Comparison of ENCODE assay signal across 8 cellular contexts in genomic region chr21:44107037-44107501, GRCh38. TPM values are rescaled to one million over a fixed set of nuclear protein-coding genes. Genes with fewer than 3 reads are reported as not detected.
DNase-seq lines count a peak whose midpoint lies in the region; ATAC-seq and TF ChIP-seq lines count a peak whose summit lies in the region.
"Not testable (repeated sequence)": the region's sequence is repeated elsewhere in the genome, so short reads cannot be mapped to it uniquely, and the experiment has no call there.

Gene PWP2 (plus strand): TSS chr21:44107399. CDS start chr21:44107417, 18 bp downstream.

- H3K4me1 Mint-ChIP-seq in activated naive CD4-positive, alpha-beta T cell treated with anti-CD3 and anti-CD28 coated beads, Interleukin-2, amount 10 ng/mL, durations not matched to agents 7 days and 5 days: not testable (repeated sequence)

- H3K4me3 Mint-ChIP-seq in activated naive CD4-positive, alpha-beta T cell treated with anti-CD3 and anti-CD28 coated beads, Interleukin-2, amount 10 ng/mL, durations not matched to agents 7 days and 5 days: peak within 1 kb of the TSS; percentile 60

- not testable (repeated sequence) for TF ChIP-seq RAD21 in neural cell (conservative IDR thresholded peaks at IDR 0.05)

- not testable (repeated sequence) for H3K9me3 Mint-ChIP-seq in activated naive CD4-positive, alpha-beta T cell treated with anti-CD3 and anti-CD28 coated beads, Interleukin-2, amount 10 ng/mL, durations not matched to agents 7 days and 5 days

- TF ChIP-seq CTCF in GM12864 (IDR thresholded peaks at IDR 0.05; ENCODE audit: low read depth, low read length, missing control alignments); fibroblast of villous mesenchyme (IDR thresholded peaks at IDR 0.05; ENCODE audit: insufficient read depth, low read depth, low read length); neural cell (IDR thresholded peaks at IDR 0.05; ENCODE audit: poor library complexity, severe bottlenecking); tibial nerve (IDR thresholded peaks at IDR 0.05): not testable (repeated sequence)

- H3K4me2 ChIP-seq in neural cell (ENCODE audit: low read length): not testable (repeated sequence)

- H3K9ac ChIP-seq in neural cell (ENCODE audit: low read length): not testable (repeated sequence)

- not testable (repeated sequence) for H3K79me2 ChIP-seq in neural cell (replicated peaks; ENCODE audit: insufficient read depth, low read length)

- H3K9me2 ChIP-seq in neural cell (ENCODE audit: insufficient read depth, low read length): not testable (repeated sequence)

- not testable (repeated sequence) for H3K27me3 ChIP-seq in neural cell (ENCODE audit: insufficient read depth, low read depth, low read length); tibial nerve

- TF ChIP-seq EP300 in neural cell (conservative IDR thresholded peaks at IDR 0.05; ENCODE audit: poor library complexity, severe bottlenecking); tibial nerve (IDR thresholded peaks at IDR 0.05): not testable (repeated sequence)

- no CpG with 5 or more reads among the region's 66 CpGs for WGBS in tibial nerve, 2 donors

- H3F3A ChIP-seq in neural cell (ENCODE audit: insufficient read depth, low read length, poor library complexity, severe bottlenecking): not testable (repeated sequence)

- not testable (repeated sequence) for H3K27ac Mint-ChIP-seq in activated naive CD4-positive, alpha-beta T cell treated with anti-CD3 and anti-CD28 coated beads, Interleukin-2, amount 10 ng/mL, durations not matched to agents 7 days and 5 days

- H3K27ac ChIP-seq in neural cell (ENCODE audit: low read length): not testable (repeated sequence)
- H3K27ac ChIP-seq in tibial nerve: peak within 1 kb of the TSS in 2 of 4 donors; percentile 64 to 70

- not testable (repeated sequence) for DNase-seq in GM12864 (ENCODE audit: low read depth); fibroblast of villous mesenchyme (ENCODE audit: low read depth)
- peak; percentile 65 for DNase-seq in activated naive CD4-positive, alpha-beta T cell treated with anti-CD3 and anti-CD28 coated beads, Interleukin-2, amount 10 ng/mL, durations not matched to agents 7 days and 5 days
- DNase-seq in tibial nerve (ENCODE audit: low spot score in 2 of 2): peak in 1 of 2 donors; percentile 3

- not testable (repeated sequence) for H4K20me1 ChIP-seq in neural cell (ENCODE audit: insufficient read depth)

- not testable (repeated sequence) for H3K36me3 Mint-ChIP-seq in activated naive CD4-positive, alpha-beta T cell treated with anti-CD3 and anti-CD28 coated beads, Interleukin-2, amount 10 ng/mL, durations not matched to agents 7 days and 5 days

- not testable (repeated sequence) for H3K4me1 ChIP-seq in tibial nerve

- not testable (repeated sequence) for H2AFZ ChIP-seq in neural cell (ENCODE audit: low read depth, low read length)

- not testable (repeated sequence) for H3K36me3 ChIP-seq in neural cell (ENCODE audit: insufficient read depth, low read length); tibial nerve

- H3K27me3 Mint-ChIP-seq in activated naive CD4-positive, alpha-beta T cell treated with anti-CD3 and anti-CD28 coated beads, Interleukin-2, amount 10 ng/mL, durations not matched to agents 7 days and 5 days: not testable (repeated sequence)

- TF ChIP-seq POLR2A in tibial nerve (IDR thresholded peaks at IDR 0.05): not testable (repeated sequence)

- H3K9me3 ChIP-seq in neural cell (ENCODE audit: low read length); tibial nerve: not testable (repeated sequence)

- H3K4me3 ChIP-seq in GM12864 (ENCODE audit: low read depth, low read length) (peak within 1 kb of the TSS; percentile 46), tibial nerve (peak within 1 kb of the TSS in 3 of 4 donors; percentile 29 to 52 (median 43))
- H3K4me3 ChIP-seq in fibroblast of villous mesenchyme (ENCODE audit: low read depth, low read length); neural cell (ENCODE audit: low read length): not testable (repeated sequence)

- CTCF ChIA-PET in activated naive CD4-positive, alpha-beta T cell treated with anti-CD3 and anti-CD28 coated beads, Interleukin-2, amount 10 ng/mL, durations not matched to agents 7 days and 5 days (lab: Charles Lee): not testable (repeated sequence)

- ATAC-seq in GM21576 (IDR thresholded peaks at IDR 0.05; ENCODE audit: unreplicated experiment): peak; percentile 68
- ATAC-seq in HG03196 (IDR thresholded peaks at IDR 0.05; ENCODE audit: unreplicated experiment): peak; percentile 75
- ATAC-seq in SK-N-SH treated with all-trans-retinoic acid at 6 μM for 48 hours: peak; percentile 93

TF ChIP-seq in neural cell, 6 proteins besides CTCF, POLR2A, EP300 and RAD21:
- TF ChIP-seq POLR2AphosphoS5 (IDR thresholded peaks at IDR 0.05): peak; percentile 23

RNA-seq across cellular contexts. Expression of gene PWP2, which starts in this region (rescaled TPM):
- total RNA-seq in fibroblast of villous mesenchyme (13.5 and 31.5 TPM in 2 replicates), tibial nerve (10 to 100 TPM in 3 of 4 donors, 1 to 10 TPM in 1; 4.7 to 22.0 (median 14.2) TPM)
- 1.7 and 8.7 TPM in 2 replicates for polyA plus RNA-seq in neural cell
- polyA minus RNA-seq in neural cell: 1.9 and 4.3 TPM in 2 replicates
